ENCODE assay signal across 26 cellular contexts in genomic region chrX:1119275-1119674, GRCh38.
"Had no signal": no experiment of that assay in that cellular context is flagged by ENCODE, and none has a peak within 500 bp of the region (broad histone marks: within the 10 kb centered on the region; RNA-seq: fewer than 3 reads in every experiment).

No MANE protein-coding gene starts in this region.

- FAIRE-seq: pancreas, small intestine, urothelium cell line had no signal

- H3K27me3 ChIP-seq: right lobe of liver, thyroid gland, upper lobe of left lung, vagina had no signal

- H3K27ac ChIP-seq: neutrophil, pancreas, prostate gland, right lobe of liver, sigmoid colon, stomach, thoracic aorta, thyroid gland, tibial nerve, upper lobe of left lung, vagina had no signal

- H3K36me3 Mint-ChIP-seq: natural killer cell; stimulated activated effector memory CD8-positive, alpha-beta T cell treated with anti-CD3 and anti-CD28 coated beads, Interleukin-12 subunit alpha, Interleukin-12 subunit beta, amount 100 ng/mL, for 72 hours; stimulated activated naive B cell treated with anti-CD40 and anti-IgM and Interleukin-4, amounts not matched to agents 10 μg/mL and 1 μg/mL and 100 μg/mL, for 72 hours had no signal

- H3K4me3 Mint-ChIP-seq: natural killer cell; nephron; stimulated activated effector memory CD8-positive, alpha-beta T cell treated with anti-CD3 and anti-CD28 coated beads, Interleukin-12 subunit alpha, Interleukin-12 subunit beta, amount 100 ng/mL, for 72 hours; stimulated activated naive B cell treated with anti-CD40 and anti-IgM and Interleukin-4, amounts not matched to agents 10 μg/mL and 1 μg/mL and 100 μg/mL, for 72 hours; stimulated activated naive CD8-positive, alpha-beta T cell treated with anti-CD3 and anti-CD28 coated beads, Interleukin-15, Interleukin-2, amounts not matched to agents 100 ng/mL and 50 ng/mL, for 24 hours had no signal

- H3K9me3 Mint-ChIP-seq: natural killer cell; nephron; stimulated activated effector memory CD8-positive, alpha-beta T cell treated with anti-CD3 and anti-CD28 coated beads, Interleukin-12 subunit alpha, Interleukin-12 subunit beta, amount 100 ng/mL, for 72 hours; stimulated activated naive B cell treated with anti-CD40 and anti-IgM and Interleukin-4, amounts not matched to agents 10 μg/mL and 1 μg/mL and 100 μg/mL, for 72 hours; stimulated activated naive CD8-positive, alpha-beta T cell treated with anti-CD3 and anti-CD28 coated beads, Interleukin-15, Interleukin-2, amounts not matched to agents 100 ng/mL and 50 ng/mL, for 24 hours had no signal

- DNase-seq: natural killer cell; nucleus accumbens; pancreas; right cardiac atrium; right lobe of liver; sigmoid colon; small intestine; stimulated activated CD4-positive, alpha-beta T cell treated with anti-CD3 and anti-CD28 coated beads, Interleukin-15, amount 100 ng/mL, for 24 hours; stimulated activated CD4-positive, alpha-beta T cell treated with anti-CD3 and anti-CD28 coated beads, Interleukin-2, amount 100 ng/mL, for 24 hours; stimulated activated CD4-positive, alpha-beta T cell treated with anti-CD3 and anti-CD28 coated beads, Interleukin-2, amount 100 ng/mL, for 48 hours; stimulated activated CD4-positive, alpha-beta T cell treated with anti-CD3 and anti-CD28 coated beads, Interleukin-4, amount 100 ng/mL, for 24 hours; stimulated activated naive B cell treated with anti-CD40 and anti-IgM and Interleukin-4, amounts not matched to agents 10 μg/mL and 1 μg/mL and 100 μg/mL, for 72 hours; stimulated activated naive CD4-positive, alpha-beta T cell treated with Interleukin-2 at 50 U/mL for 16 hours; stomach; thyroid gland; trophoblast cell; upper lobe of left lung had no signal

- H3K4me1 Mint-ChIP-seq: natural killer cell; stimulated activated effector memory CD8-positive, alpha-beta T cell treated with anti-CD3 and anti-CD28 coated beads, Interleukin-12 subunit alpha, Interleukin-12 subunit beta, amount 100 ng/mL, for 72 hours had no signal

- ATAC-seq: natural killer cell; pancreas; right cardiac atrium; right lobe of liver; stimulated activated effector memory CD8-positive, alpha-beta T cell treated with anti-CD3 and anti-CD28 coated beads, Interleukin-12 subunit alpha, Interleukin-12 subunit beta, amount 100 ng/mL, for 72 hours had no signal

- H3K36me3 ChIP-seq: neutrophil, pancreas, prostate gland, right lobe of liver, sigmoid colon, stomach, thoracic aorta, thyroid gland, tibial nerve, upper lobe of left lung, vagina had no signal

- H3K4me1 ChIP-seq: pancreas, prostate gland, right lobe of liver, sigmoid colon, stomach, thyroid gland, upper lobe of left lung, vagina had no signal

- H3K4me3 ChIP-seq: pancreas, prostate gland, right lobe of liver, sigmoid colon, stomach, thoracic aorta, thyroid gland, tibial nerve, upper lobe of left lung, vagina had no signal

- H3K27ac Mint-ChIP-seq: natural killer cell; nephron; stimulated activated effector memory CD8-positive, alpha-beta T cell treated with anti-CD3 and anti-CD28 coated beads, Interleukin-12 subunit alpha, Interleukin-12 subunit beta, amount 100 ng/mL, for 72 hours; stimulated activated naive B cell treated with anti-CD40 and anti-IgM and Interleukin-4, amounts not matched to agents 10 μg/mL and 1 μg/mL and 100 μg/mL, for 72 hours; stimulated activated naive CD8-positive, alpha-beta T cell treated with anti-CD3 and anti-CD28 coated beads, Interleukin-15, Interleukin-2, amounts not matched to agents 100 ng/mL and 50 ng/mL, for 24 hours had no signal

- H3K9me3 ChIP-seq: neutrophil, pancreas, prostate gland, right lobe of liver, thoracic aorta, thyroid gland, tibial nerve, upper lobe of left lung, vagina had no signal
